ENCODE assay signal across 8 cellular contexts in genomic region chr4:121764702-121765367, GRCh38. TPM values are rescaled to one million over a fixed set of nuclear protein-coding genes. Genes with fewer than 3 reads are reported as not detected.
A peak's percentile ranks its signal among the peaks of the same experiment; 100 is the strongest.
DNase-seq lines count a peak whose midpoint lies in the region; ATAC-seq and TF ChIP-seq lines count a peak whose summit lies in the region.

Gene SMIM43 (minus strand): TSS chr4:121765164. CDS start chr4:121765105, 59 bp downstream.

- no peaks in the 10 kb centered on the region for H3K79me1 ChIP-seq in mesendoderm (ENCODE audit: low read length)

- H2BK120ac ChIP-seq in mesendoderm (ENCODE audit: low read depth, low read length) = no peak within 1 kb of the TSS

- H3K4me1 ChIP-seq in mesendoderm (ENCODE audit: control insufficient read depth, low read depth, low read length) = no peaks in the 10 kb centered on the region

- CTCF ChIA-PET in AG04450 (lab: Charles Lee) = interaction anchor here (0.6 to 1.4 kb wide), 6 partner anchors 13 to 302 kb away, joined by 3 to 11 read pairs (median 3); no protein-coding TSS in a partner anchor

- peaks cover 55% of the 10 kb centered on the region for H3K27me3 Mint-ChIP-seq in central memory CD8-positive, alpha-beta T cell

- H4K5ac ChIP-seq in mesendoderm (ENCODE audit: low read length) = no peak within 1 kb of the TSS

- no peak within 1 kb of the TSS for H2BK5ac ChIP-seq in mesendoderm (ENCODE audit: low read length)

- peak within 1 kb of the TSS; percentile 92 for H3K4me2 ChIP-seq in mesendoderm (ENCODE audit: low read length)

- TF ChIP-seq CTCF in AG04450 (IDR thresholded peaks at IDR 0.05; ENCODE audit: low read depth, low read length) = no peak
- no peak for TF ChIP-seq CTCF in HFF-Myc (IDR thresholded peaks at IDR 0.05; ENCODE audit: low read depth, low read length, missing control alignments)

- no peak within 1 kb of the TSS for H2BK15ac ChIP-seq in mesendoderm (replicated peaks; ENCODE audit: low read depth)

- peak within 1 kb of the TSS; percentile 69 for H3K4me3 Mint-ChIP-seq in central memory CD8-positive, alpha-beta T cell

- H3K56ac ChIP-seq in mesendoderm (ENCODE audit: low read length) = peak within 1 kb of the TSS; percentile 72

- no peaks in the 10 kb centered on the region; the same call in 1 of the 2 replicates for H3K9me3 ChIP-seq in AG04450 (ENCODE audit: control insufficient read depth, insufficient read depth, low read length)

- H3K27ac Mint-ChIP-seq in central memory CD8-positive, alpha-beta T cell (ENCODE audit: low read depth) = peak within 1 kb of the TSS; percentile 42

- H3K4me1 Mint-ChIP-seq in central memory CD8-positive, alpha-beta T cell = peaks cover 15% of the 10 kb centered on the region

- H3K4me3 ChIP-seq in AG04450 (ENCODE audit: low read depth, low read length) (peak within 1 kb of the TSS; percentile 69), HFF-Myc (replicated peaks; ENCODE audit: low read depth, low read length) (peak within 1 kb of the TSS; percentile 55), mesendoderm (ENCODE audit: low read length) (peak within 1 kb of the TSS; percentile 36)

- H3K36me3 ChIP-seq in mesendoderm (ENCODE audit: control insufficient read depth, insufficient read depth, low read length) = no peaks in the 10 kb centered on the region

- no peak within 1 kb of the TSS for H3K18ac ChIP-seq in mesendoderm (ENCODE audit: low read length)

- H3K27ac ChIP-seq in AG04450 (ENCODE audit: low read depth, low read length) = no peak within 1 kb of the TSS
- no peak within 1 kb of the TSS for H3K27ac ChIP-seq in mesendoderm (ENCODE audit: low read depth, low read length)

- H3K36me3 Mint-ChIP-seq in central memory CD8-positive, alpha-beta T cell (ENCODE audit: insufficient read depth) = no peaks in the 10 kb centered on the region

- H4K8ac ChIP-seq in mesendoderm (ENCODE audit: low read depth, low read length) = no peak within 1 kb of the TSS

- H3K27me3 ChIP-seq in AG04450 (ENCODE audit: control insufficient read depth, insufficient read depth, low read length) (no peaks in the 10 kb centered on the region), mesendoderm (ENCODE audit: insufficient read depth, low read length, poor library complexity) (peaks cover 38% of the 10 kb centered on the region)

- no peaks in the 10 kb centered on the region for H3K79me2 ChIP-seq in mesendoderm (ENCODE audit: control insufficient read depth, insufficient read depth, low read length)

- peak within 1 kb of the TSS; percentile 56 for H3K9ac ChIP-seq in mesendoderm (ENCODE audit: low read length)

- no peaks in the 10 kb centered on the region for H3K9me3 Mint-ChIP-seq in central memory CD8-positive, alpha-beta T cell

- H3K23ac ChIP-seq in mesendoderm (ENCODE audit: low read length) = no peak within 1 kb of the TSS

- DNase-seq in AG04450 (ENCODE audit: low read depth, low spot score) (no peak), HFF-Myc (ENCODE audit: extremely low read depth, low read depth) (no peak), mesendoderm (peak; percentile 38), DMS114 treated with DMSO at 0.1 percent for 48 hours (lab: John Stamatoyannopoulos, UW; ENCODE audit: unreplicated experiment) (no peak), SKM-1 (lab: John Stamatoyannopoulos, UW; ENCODE audit: unreplicated experiment) (no peak), mesenteric fat pad (ENCODE audit: low spot score) (no peak)
- no peak for DNase-seq in central memory CD8-positive, alpha-beta T cell (ENCODE audit: low spot score in 2 of 2)

- H2AK5ac ChIP-seq in mesendoderm (ENCODE audit: low read length) = no peak within 1 kb of the TSS

- H3K4ac ChIP-seq in mesendoderm (ENCODE audit: low read depth, low read length) = no peak within 1 kb of the TSS

- POLR2A ChIA-PET in AG04450 (lab: Yijun Ruan, JAX) = no interaction called here

- WGBS in mesendoderm (ENCODE audit: extremely low coverage, insufficient coverage, low lambda C conversion rate) = no CpG with 5 or more reads among the region's 75 CpGs

- no peak for ATAC-seq in central memory CD8-positive, alpha-beta T cell (replicated peaks; ENCODE audit: extremely low read depth, poor library complexity, severe bottlenecking)
- no peak for ATAC-seq in HG02970 (IDR thresholded peaks at IDR 0.05; ENCODE audit: low FRiP score, unreplicated experiment)

RNA-seq across cellular contexts. Expression of gene SMIM43, which starts in this region (rescaled TPM):
- 6.0 and 7.4 TPM in 2 replicates for polyA plus RNA-seq in AG04450 (2011; rRNA removed)
- polyA minus RNA-seq in AG04450 (2011; rRNA and poly(A)+ RNA removed) = 2.0 and 2.2 TPM in 2 replicates
- 0.21 TPM for polyA plus RNA-seq in mesendoderm (2013, experiment 1 of 2)
- 0.25 TPM for polyA plus RNA-seq in mesendoderm (2013, experiment 2 of 2)
- total RNA-seq in mesenteric fat pad = not detected
